Comparison of ENCODE assay signal across 8 cellular contexts in genomic region chr12:122836027-122836921, GRCh38. TPM values are rescaled to one million over a fixed set of nuclear protein-coding genes. Genes with fewer than 3 reads are reported as not detected.
DNase-seq lines count a peak whose midpoint lies in the region; ATAC-seq and TF ChIP-seq lines count a peak whose summit lies in the region.

No MANE protein-coding gene starts in this region.

- peak overlapping the region; percentile 78 for H2AFZ ChIP-seq in GM23338

- peaks cover 9% of the 10 kb centered on the region for H3K4me1 ChIP-seq in GM23338 (ENCODE audit: insufficient read depth)
- no peaks in the 10 kb centered on the region for H3K4me1 ChIP-seq in ovary (ENCODE audit: insufficient read depth)

- WGBS in ovary, 3 donors: 1% methylated on average over 42 of the region's 42 CpGs

- H3K4me2 ChIP-seq in GM23338: peak overlapping the region; percentile 95

- DNase-seq in DMS153 (lab: John Stamatoyannopoulos, UW) (peak; percentile 40), GM23338 (ENCODE audit: low spot score) (peak; percentile 33), NCI-H748 treated with DMSO at 0.1 percent for 48 hours (lab: John Stamatoyannopoulos, UW) (peak; percentile 38), glutamatergic neuron (no peak), ovary (no peak)
- DNase-seq in activated naive CD4-positive, alpha-beta T cell treated with anti-CD3 and anti-CD28 coated beads for 36 hours: peak; percentile 72

- H3K9me3 ChIP-seq in ovary: no peaks in the 10 kb centered on the region

- no peak for TF ChIP-seq POLR2A in ovary (IDR thresholded peaks at IDR 0.05)

- ATAC-seq in GM23338: no peak
- no peak for ATAC-seq in HG02938 (IDR thresholded peaks at IDR 0.05; ENCODE audit: unreplicated experiment)
- no peak for ATAC-seq in GM21737 (IDR thresholded peaks at IDR 0.05; ENCODE audit: unreplicated experiment)

- H3K4me3 ChIP-seq in GM23338 (peak overlapping the region; percentile 89), ovary (peak overlapping the region; percentile 75)

- H3K9me2 ChIP-seq in GM23338 (ENCODE audit: insufficient read depth): no peaks in the 10 kb centered on the region

- CTCF ChIA-PET in activated naive CD4-positive, alpha-beta T cell treated with anti-CD3 and anti-CD28 coated beads for 36 hours (lab: Charles Lee): interaction anchor here (1.1 to 1.9 kb wide), 2 partner anchors 43 kb away, joined by 3 to 6 read pairs; no protein-coding TSS in a partner anchor

- peaks cover 38% of the 10 kb centered on the region for H3K27me3 ChIP-seq in GM23338 (ENCODE audit: insufficient read depth)
- no peaks in the 10 kb centered on the region for H3K27me3 ChIP-seq in ovary

- H3K9me3 Mint-ChIP-seq in GM23338: no peaks in the 10 kb centered on the region
- no peaks in the 10 kb centered on the region for H3K9me3 Mint-ChIP-seq in activated naive CD4-positive, alpha-beta T cell treated with anti-CD3 and anti-CD28 coated beads for 36 hours
- peaks cover 10% of the 10 kb centered on the region for H3K9me3 Mint-ChIP-seq in glutamatergic neuron (ENCODE audit: unreplicated experiment)

- H3K36me3 Mint-ChIP-seq in GM23338 (ENCODE audit: low read depth) (no peaks in the 10 kb centered on the region; the same call in 2 of the 3 replicates), glutamatergic neuron (ENCODE audit: unreplicated experiment) (peaks cover 5% of the 10 kb centered on the region)
- peaks cover 3% of the 10 kb centered on the region for H3K36me3 Mint-ChIP-seq in activated naive CD4-positive, alpha-beta T cell treated with anti-CD3 and anti-CD28 coated beads for 36 hours (ENCODE audit: low read depth)

- no peak overlapping the region for H3K27ac Mint-ChIP-seq in GM23338
- H3K27ac Mint-ChIP-seq in activated naive CD4-positive, alpha-beta T cell treated with anti-CD3 and anti-CD28 coated beads for 36 hours: peak overlapping the region; percentile 32
- peak overlapping the region; percentile 80 for H3K27ac Mint-ChIP-seq in glutamatergic neuron (ENCODE audit: unreplicated experiment)

- H3K27me3 Mint-ChIP-seq in GM23338 (ENCODE audit: insufficient read depth, low read depth, poor library complexity): peaks cover 47% of the 10 kb centered on the region
- H3K27me3 Mint-ChIP-seq in activated naive CD4-positive, alpha-beta T cell treated with anti-CD3 and anti-CD28 coated beads for 36 hours (ENCODE audit: low read depth): peaks cover 2% of the 10 kb centered on the region
- peaks cover 18% of the 10 kb centered on the region for H3K27me3 Mint-ChIP-seq in glutamatergic neuron (ENCODE audit: unreplicated experiment)

- TF ChIP-seq EP300 in ovary (IDR thresholded peaks at IDR 0.05): no peak

- peak overlapping the region; percentile 82 for H3K4me3 Mint-ChIP-seq in GM23338
- peak overlapping the region; percentile 85 for H3K4me3 Mint-ChIP-seq in activated naive CD4-positive, alpha-beta T cell treated with anti-CD3 and anti-CD28 coated beads for 36 hours
- H3K4me3 Mint-ChIP-seq in glutamatergic neuron (ENCODE audit: unreplicated experiment): peak overlapping the region; percentile 85

- H3K4me1 Mint-ChIP-seq in GM23338: peaks cover 31% of the 10 kb centered on the region
- peaks cover 26% of the 10 kb centered on the region for H3K4me1 Mint-ChIP-seq in activated naive CD4-positive, alpha-beta T cell treated with anti-CD3 and anti-CD28 coated beads for 36 hours (ENCODE audit: low read depth)
- peaks cover 15% of the 10 kb centered on the region for H3K4me1 Mint-ChIP-seq in glutamatergic neuron (ENCODE audit: low read depth, unreplicated experiment)

- H3K79me2 ChIP-seq in GM23338 (replicated peaks; ENCODE audit: insufficient read depth): peaks cover 7% of the 10 kb centered on the region

- intact Hi-C loops in activated naive CD4-positive, alpha-beta T cell treated with anti-CD3 and anti-CD28 coated beads for 36 hours (cut with micrococcal nuclease): loop anchor here (1.0 to 2.0 kb wide), 3 partner anchors 43 to 62 kb away; partner anchors contain the start of gene CCDC62
- intact Hi-C loops in ovary (cut with DNase I): no loop called here

- H3K27ac ChIP-seq in GM23338 (ENCODE audit: low read depth) (no peak overlapping the region), ovary (peak overlapping the region in 1 of 2 donors; percentile 15)

- H3F3A ChIP-seq in GM23338 (replicated peaks; ENCODE audit: low read depth): peaks cover 4% of the 10 kb centered on the region; the same call in 1 of the 2 replicates

- H3K36me3 ChIP-seq in GM23338 (ENCODE audit: insufficient read depth) (no peaks in the 10 kb centered on the region), ovary (no peaks in the 10 kb centered on the region)

- peaks cover 26% of the 10 kb centered on the region for H4K20me1 ChIP-seq in GM23338 (replicated peaks; ENCODE audit: insufficient read depth)

- TF ChIP-seq CTCF in GM23338 (conservative IDR thresholded peaks at IDR 0.05; ENCODE audit: low read depth in 2 of 2): no peak
- no peak for TF ChIP-seq CTCF in glutamatergic neuron (IDR thresholded peaks at IDR 0.05; ENCODE audit: partially characterized antibody, unreplicated experiment)
- no peak for TF ChIP-seq CTCF in ovary (IDR thresholded peaks at IDR 0.05)

TF ChIP-seq in GM23338, 12 proteins besides CTCF, POLR2A, EP300 and RAD21:
- TF ChIP-seq EZH2 (IDR thresholded peaks at IDR 0.05; ENCODE audit: low read depth, unreplicated experiment) (peak; percentile 42), EZH2phosphoT487 (IDR thresholded peaks at IDR 0.05; ENCODE audit: unreplicated experiment) (no peak)

RNA-seq across cellular contexts. Expression of gene HIP1R, which starts 1.0 kb away (rescaled TPM):
- 19.9 and 22.1 TPM in 2 replicates for total RNA-seq in GM23338 (2014; rRNA removed; shearing (Covaris generic))
- polyA plus RNA-seq in GM23338 (2016; fragmentation: Nextera tagmentation; extraction: Ambion mirVana): 6.7 and 8.0 TPM in 2 replicates
- 10 to 100 TPM; 18.5 to 21.2 TPM for total RNA-seq in activated naive CD4-positive, alpha-beta T cell treated with anti-CD3 and anti-CD28 coated beads for 36 hours
- 19.3 TPM for total RNA-seq in glutamatergic neuron (ENCODE audit: unreplicated experiment)
- 10 to 100 TPM in 5 of 7 donors, 1 to 10 TPM in 2; 9.0 to 20.2 (median 10.4) TPM for total RNA-seq in ovary
- 10 to 100 TPM in 1 of 2 donors, 1 to 10 TPM in 1; 1.4 to 11.5 TPM for polyA plus RNA-seq in ovary

RNA-seq across cellular contexts. Expression of gene VPS37B, which starts 59.6 kb away (rescaled TPM):
- 10.4 and 10.9 TPM in 2 replicates for total RNA-seq in GM23338 (2014; rRNA removed; shearing (Covaris generic))
- polyA plus RNA-seq in GM23338 (2016; fragmentation: Nextera tagmentation; extraction: Ambion mirVana) (6.7 and 6.8 TPM in 2 replicates), ovary (10 to 100 TPM in 1 of 2 donors, 1 to 10 TPM in 1; 9.5 to 12.1 TPM)
- total RNA-seq in activated naive CD4-positive, alpha-beta T cell treated with anti-CD3 and anti-CD28 coated beads for 36 hours: 10 to 100 TPM; 15.6 TPM
- total RNA-seq in glutamatergic neuron (ENCODE audit: unreplicated experiment) (19.7 TPM), ovary (10 to 100 TPM; 11.1 to 44.3 (median 13.2) TPM)

Comparison
In these comparisons a context has a peak if more than half of its experiments do, and no peak if none do; other contexts are left out.
1. DNase-seq: peak in DMS153 (single experiment), GM23338 (single experiment), NCI-H748 treated with DMSO at 0.1 percent for 48 hours (single experiment) and activated naive CD4-positive, alpha-beta T cell treated with anti-CD3 and anti-CD28 coated beads for 36 hours (single experiment); none in glutamatergic neuron (single experiment) and ovary (0 of 5).
2. Peak in every context shown above with its lines, with median percentiles within 50 percentile points of each other: H3K4me3 Mint-ChIP-seq.